In genomic region chr2:175890636-175891242, GRCh38 we compare ENCODE assay signal across 16 cellular contexts.
"Had no signal": no experiment of that assay in that cellular context is flagged by ENCODE, and none has a peak within 500 bp of the region (broad histone marks: within the 10 kb centered on the region; RNA-seq: fewer than 3 reads in every experiment).

No MANE protein-coding gene starts in this region.

- H3K9me3 Mint-ChIP-seq: activated T-helper 1 cell treated with anti-CD3 and anti-CD28 coated beads, Interleukin-12 subunit alpha, Interleukin-12 subunit beta, Interleukin-2, Interleukin-4 antibody, amounts not matched to agents 30 ng/mL and 10 ng/mL and 1 ng/mL, durations not matched to agents 14 hours and 24 hours and 36 hours had no signal

- H3K4me3 Mint-ChIP-seq: activated T-helper 1 cell treated with anti-CD3 and anti-CD28 coated beads, Interleukin-12 subunit alpha, Interleukin-12 subunit beta, Interleukin-2, Interleukin-4 antibody, amounts not matched to agents 30 ng/mL and 10 ng/mL and 1 ng/mL, durations not matched to agents 14 hours and 24 hours and 36 hours; naive thymus-derived CD4-positive, alpha-beta T cell had no signal

- H3K27ac ChIP-seq: breast epithelium, epithelial cell of prostate, neutrophil, transverse colon had no signal

- H3K27me3 ChIP-seq: breast epithelium had no signal

- FAIRE-seq: frontal cortex had no signal

- H3K4me1 ChIP-seq: breast epithelium, transverse colon had no signal

- H3K4me3 ChIP-seq: breast epithelium, smooth muscle cell, transverse colon had no signal

- ATAC-seq: naive thymus-derived CD4-positive, alpha-beta T cell; stimulated activated naive CD8-positive, alpha-beta T cell treated with anti-CD3 and anti-CD28 coated beads, Interleukin-15, Interleukin-2, amounts not matched to agents 100 U/mL and 50 U/mL, for 24 hours had no signal

- H3K4me1 Mint-ChIP-seq: naive thymus-derived CD4-positive, alpha-beta T cell had no signal

- DNase-seq: activated CD4-positive, alpha-beta T cell treated with anti-CD3 and anti-CD28 coated beads, Interleukin-2, amount 50 U/mL, for 1 hour; activated CD8-positive, alpha-beta memory T cell treated with anti-CD3 and anti-CD28 coated beads for 24 hours; activated naive CD4-positive, alpha-beta T cell treated with Interleukin-2 at 50 U/mL for 16 hours; anterior cingulate cortex; mammary epithelial cell; naive thymus-derived CD4-positive, alpha-beta T cell; posterior cingulate gyrus; stimulated activated naive CD8-positive, alpha-beta T cell treated with anti-CD3 and anti-CD28 coated beads, Interleukin-15, Interleukin-2, amounts not matched to agents 100 U/mL and 50 U/mL, for 24 hours; SW 1271; transverse colon had no signal

- H3K27ac Mint-ChIP-seq: activated T-helper 1 cell treated with anti-CD3 and anti-CD28 coated beads, Interleukin-12 subunit alpha, Interleukin-12 subunit beta, Interleukin-2, Interleukin-4 antibody, amounts not matched to agents 30 ng/mL and 10 ng/mL and 1 ng/mL, durations not matched to agents 14 hours and 24 hours and 36 hours; naive thymus-derived CD4-positive, alpha-beta T cell had no signal

- H3K9me3 ChIP-seq: breast epithelium, neutrophil, transverse colon had no signal

- H3K36me3 Mint-ChIP-seq: naive thymus-derived CD4-positive, alpha-beta T cell had no signal

- H3K36me3 ChIP-seq: breast epithelium, neutrophil, transverse colon had no signal
